20 cellular contexts compared by ENCODE assay signal in the genomic region with DNA sequence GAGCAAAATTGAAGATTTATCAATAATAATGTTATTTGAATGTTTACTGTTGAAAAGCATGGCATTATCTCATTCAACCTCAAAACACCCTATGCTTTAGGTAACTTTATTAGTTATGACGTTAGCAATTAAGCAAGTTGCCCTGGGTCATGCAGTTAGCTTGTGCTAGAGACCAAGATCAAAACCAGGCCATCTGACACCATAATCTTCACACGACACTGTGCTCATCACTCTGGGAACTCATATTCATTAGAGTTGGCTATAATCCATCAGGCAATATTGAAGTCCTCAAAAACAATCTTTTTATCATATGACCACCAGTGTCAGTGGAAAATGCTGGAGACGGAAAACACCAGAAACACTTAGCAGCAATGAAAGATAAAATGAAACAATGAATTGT.
"Had no signal": no experiment of that assay in that cellular context is flagged by ENCODE, and none has a peak within 500 bp of the region (broad histone marks: within the 10 kb centered on the region; RNA-seq: fewer than 3 reads in every experiment).

No MANE protein-coding gene starts in this region.

- H3K27me3 ChIP-seq: body of pancreas, cardiac muscle cell, tibial nerve had no signal

- H3K4me3 ChIP-seq: body of pancreas, cardiac muscle cell, lower lobe of right lung, mucosa of descending colon, tibial nerve had no signal

- ATAC-seq: body of pancreas; effector memory CD8-positive, alpha-beta T cell; esophagus mucosa; mucosa of descending colon had no signal

- H3K27ac ChIP-seq: body of pancreas, cardiac muscle cell, lower lobe of right lung, parathyroid adenoma had no signal

- H3K4me1 ChIP-seq: body of pancreas, lower lobe of right lung, parathyroid adenoma, tibial nerve had no signal

- DNase-seq: activated CD4-positive, alpha-beta memory T cell treated with anti-CD3 and anti-CD28 coated beads for 36 hours; activated CD4-positive, alpha-beta T cell treated with anti-CD3 and anti-CD28 coated beads for 4 hours; activated CD4-positive, CD25-positive, alpha-beta regulatory T cell; activated naive CD4-positive, alpha-beta T cell treated with Interleukin-2 at 50 U/mL for 16 hours; activated naive CD8-positive, alpha-beta T cell treated with anti-CD3 and anti-CD28 coated beads for 36 hours; activated T-cell treated with anti-CD3 and anti-CD28 coated beads, Interleukin-2, amount 50 U/mL, for 48 hours; body of pancreas; effector memory CD8-positive, alpha-beta T cell; head of caudate nucleus; islet precursor cell; left cardiac atrium; lower lobe of right lung; mesendoderm; mucosa of descending colon; nephron progenitor cell; stimulated activated CD4-positive, alpha-beta T cell treated with anti-CD3 and anti-CD28 coated beads, Interleukin-4, amount 100 ng/mL, for 4 hours had no signal

- H3K36me3 ChIP-seq: cardiac muscle cell, lower lobe of right lung, tibial nerve had no signal

- H3K9me3 ChIP-seq: body of pancreas, lower lobe of right lung, mucosa of descending colon, tibial nerve had no signal
